Comparison of ENCODE assay signal across 23 cellular contexts in genomic region chr11:119180729-119181676, GRCh38. TPM values are rescaled to one million over a fixed set of nuclear protein-coding genes. Genes with fewer than 3 reads are reported as not detected.
DNase-seq lines count a peak whose midpoint lies in the region; ATAC-seq and TF ChIP-seq lines count a peak whose summit lies in the region.
"Had no signal": no experiment of that assay in that cellular context is flagged by ENCODE, and none has a peak within 500 bp of the region (broad histone marks: within the 10 kb centered on the region; RNA-seq: fewer than 3 reads in every experiment).

No MANE protein-coding gene starts in this region.

- no peaks in the 10 kb centered on the region for H3K4me1 ChIP-seq in HEK293 (ENCODE audit: control insufficient read depth, insufficient read depth, low read length)
- peaks cover 5 to 10% of the 10 kb centered on the region in 2 donors for H3K4me1 ChIP-seq in neuronal stem cell (ENCODE audit: control insufficient read depth in 2 of 2, insufficient read depth in 1 of 2, low read depth in 1 of 2, low read length in 2 of 2)
- no peaks in the 10 kb centered on the region for H3K4me1 ChIP-seq in GM23248 (ENCODE audit: insufficient read depth)
- H3K4me1 ChIP-seq: SJCRH30 had no signal

- no peaks in the 10 kb centered on the region for H3K79me2 ChIP-seq in GM23248 (ENCODE audit: insufficient read depth)

- H3K4me3 Mint-ChIP-seq in WTC11 = no peak overlapping the region
- H3K4me3 Mint-ChIP-seq: CD4-positive, alpha-beta T cell; T-helper 17 cell had no signal

- H3K36me3 ChIP-seq in HEK293 (ENCODE audit: control insufficient read depth in 2 of 2, insufficient read depth in 1 of 2, low read length in 2 of 2) (peaks cover 0 to 46% of the 10 kb centered on the region in 2 experiments; a peak in 2 of 3 replicates), neuronal stem cell (replicated peaks in 1 of 2; ENCODE audit: control insufficient read depth in 2 of 2, insufficient read depth in 2 of 2, low read length in 2 of 2) (peaks cover 0 to 7% of the 10 kb centered on the region in 2 donors), GM23248 (ENCODE audit: low read depth) (no peaks in the 10 kb centered on the region)
- H3K36me3 ChIP-seq: SJCRH30 had no signal

- H3K14ac ChIP-seq in neuronal stem cell (ENCODE audit: low read length) = no peak overlapping the region

- H3K18ac ChIP-seq in neuronal stem cell (ENCODE audit: low read length) = no peak overlapping the region

- no peak overlapping the region for H2BK15ac ChIP-seq in neuronal stem cell (ENCODE audit: low read length)

- H2BK5ac ChIP-seq in neuronal stem cell (ENCODE audit: low read length) = no peak overlapping the region

- no CpG with 5 or more reads among the region's 6 CpGs for WGBS in neuronal stem cell (ENCODE audit: extremely low coverage in 2 of 2, insufficient read length in 2 of 2, insufficient replicate concordance in 1 of 2), 2 donors
- 81 to 84% methylated on average over 6 of the region's 6 CpGs for WGBS in GM23248 (ENCODE audit: low coverage in 1 of 2, low lambda C conversion rate in 2 of 2, missing lambda C conversion rate in 2 of 2), 2 experiments

- H3K27me3 Mint-ChIP-seq in WTC11 (ENCODE audit: low read depth) = no peaks in the 10 kb centered on the region; the same call in 1 of the 2 replicates
- H3K27me3 Mint-ChIP-seq: CD4-positive, alpha-beta T cell had no signal

- H3K79me1 ChIP-seq in neuronal stem cell (ENCODE audit: low read depth, low read length) = no peaks in the 10 kb centered on the region

- ATAC-seq in WTC11 (no peak), GM21526 (IDR thresholded peaks at IDR 0.05; ENCODE audit: low FRiP score, unreplicated experiment) (no peak)
- ATAC-seq: Right ventricle myocardium inferior, SK-N-SH treated with all-trans-retinoic acid at 6 μM for 48 hours, T-helper 17 cell had no signal

- H3K27ac ChIP-seq in HEK293 (ENCODE audit: extremely low read depth, low read depth, low read length) (no peak overlapping the region), neuronal stem cell (replicated peaks; ENCODE audit: low read length) (no peak overlapping the region), GM23248 (no peak overlapping the region)
- H3K27ac ChIP-seq: A549, PC-9, SJCRH30 had no signal

- no peak for TF ChIP-seq CTCF in HEK293 (tag by site-specific recombination; IDR thresholded peaks at IDR 0.05)
- no peak for TF ChIP-seq CTCF in WTC11 (IDR thresholded peaks at IDR 0.05)

- H2AK5ac ChIP-seq in neuronal stem cell (ENCODE audit: low read depth, low read length) = peak overlapping the region; percentile 19

- POLR2A ChIA-PET in HEK293 (lab: Yijun Ruan, JAX) (interaction anchor here (0.7 to 1.6 kb wide), 4 partner anchors 12 to 103 kb away, joined by 5 to 6 read pairs (median 5); partner anchors contain the start of gene NLRX1), WTC11 (lab: Charles Lee) (no interaction called here)

- H3K23ac ChIP-seq in neuronal stem cell (ENCODE audit: low read depth, low read length, poor library complexity) = no peak overlapping the region

- H3K9ac ChIP-seq in neuronal stem cell (ENCODE audit: low read depth, low read length, poor library complexity) (peak overlapping the region; percentile 34), GM23248 (no peak overlapping the region)
- H3K9ac ChIP-seq: BLaER1 treated with 17β-estradiol and CSF1 and Interleukin-3, amounts not matched to agents 10 nM and 100 nM had no signal

- DNase-seq in NCI-H748 (lab: John Stamatoyannopoulos, UW; ENCODE audit: unreplicated experiment) (peak; percentile 11), NCI-H748 treated with DMSO at 0.1 percent for 48 hours (lab: John Stamatoyannopoulos, UW) (no peak), WTC11 (ENCODE audit: low spot score) (no peak), neuronal stem cell (ENCODE audit: low spot score) (no peak), GM23248 (no peak)
- DNase-seq: Caco-2; CD4-positive, alpha-beta T cell; KG1; MG63; NCI-H446 treated with DMSO at 0.1 percent for 48 hours; NK-92 treated with Interleukin-12 subunit alpha and Interleukin-12 subunit beta, amount 100 ng/mL, for 24 hours; PC-9; SJCRH30; T-helper 17 cell had no signal

- no peaks in the 10 kb centered on the region for H3F3A ChIP-seq in GM23248 (ENCODE audit: insufficient read depth)

- no peaks in the 10 kb centered on the region for H3K9me3 Mint-ChIP-seq in WTC11
- H3K9me3 Mint-ChIP-seq: CD4-positive, alpha-beta T cell had no signal

- peaks cover 3% of the 10 kb centered on the region; the same call in 1 of the 2 replicates for H3K36me3 Mint-ChIP-seq in WTC11

- no peak overlapping the region for H2BK12ac ChIP-seq in neuronal stem cell (ENCODE audit: low read length)

- no peak overlapping the region for H4K8ac ChIP-seq in neuronal stem cell (ENCODE audit: low read depth, low read length)

- no peak overlapping the region for H3K4me2 ChIP-seq in neuronal stem cell (ENCODE audit: insufficient read depth, low read length, poor library complexity, severe bottlenecking)
- no peak overlapping the region for H3K4me2 ChIP-seq in GM23248 (ENCODE audit: unreplicated experiment)
- H3K4me2 ChIP-seq: A549, PC-9 had no signal

- no peak overlapping the region for H3K4ac ChIP-seq in neuronal stem cell (ENCODE audit: low read length)

- no peak overlapping the region for H3K27ac Mint-ChIP-seq in WTC11
- H3K27ac Mint-ChIP-seq: CD4-positive, alpha-beta T cell; T-helper 17 cell had no signal

- no peak overlapping the region for H2BK120ac ChIP-seq in neuronal stem cell (ENCODE audit: low read depth, low read length)

- no peaks in the 10 kb centered on the region for H3K9me2 ChIP-seq in GM23248 (ENCODE audit: insufficient read depth)

- H3K9me3 ChIP-seq in HEK293 (ENCODE audit: control insufficient read depth, insufficient read depth, low read depth, low read length) = no peaks in the 10 kb centered on the region
- no peaks in the 10 kb centered on the region for H3K9me3 ChIP-seq in neuronal stem cell (replicated peaks in 1 of 2; ENCODE audit: control insufficient read depth in 2 of 2, insufficient read depth in 1 of 2, low read depth in 1 of 2, low read length in 2 of 2)
- no peaks in the 10 kb centered on the region for H3K9me3 ChIP-seq in GM23248 (ENCODE audit: low read depth)
- H3K9me3 ChIP-seq: A549; BLaER1 treated with 17β-estradiol and CSF1 and Interleukin-3, amounts not matched to agents 10 nM and 100 nM; Caco-2; MG63; SJCRH30 had no signal

- no peak overlapping the region for H3K4me3 ChIP-seq in HEK293 (ENCODE audit: low read depth, low read length)
- no peak overlapping the region for H3K4me3 ChIP-seq in neuronal stem cell (ENCODE audit: low read length in 2 of 2)
- no peak overlapping the region for H3K4me3 ChIP-seq in GM23248
- H3K4me3 ChIP-seq: A549; BLaER1 treated with 17β-estradiol and CSF1 and Interleukin-3, amounts not matched to agents 10 nM and 100 nM; MG63; PC-9; SJCRH30 had no signal

- H4K91ac ChIP-seq in neuronal stem cell (ENCODE audit: low read depth, low read length, poor library complexity) = no peak overlapping the region

- CTCF ChIA-PET in HEK293 (lab: Yijun Ruan, JAX) = interaction anchor here (0.6 to 1.9 kb wide), 3 partner anchors 16 to 25 kb away, joined by 4 to 8 read pairs (median 4); partner anchors contain the start of gene CBL
- CTCF ChIA-PET in WTC11 (lab: Charles Lee) = interaction anchor here (0.6 to 1.2 kb wide), 4 partner anchors 12 to 785 kb away, joined by 3 to 4 read pairs (median 3); partner anchors contain the start of gene NLRX1

- in situ Hi-C loops in GM23248 (cut with MboI) = no loop called here

- no peaks in the 10 kb centered on the region for H3K4me1 Mint-ChIP-seq in WTC11

- H4K20me1 ChIP-seq in GM23248 (ENCODE audit: insufficient read depth) = no peaks in the 10 kb centered on the region

- H3K27me3 ChIP-seq in neuronal stem cell (ENCODE audit: control insufficient read depth in 3 of 3, insufficient read depth in 3 of 3, low read depth in 1 of 3, low read length in 3 of 3) = peaks cover 0 to 16% (median 0%) of the 10 kb centered on the region in 3 experiments
- no peaks in the 10 kb centered on the region for H3K27me3 ChIP-seq in GM23248 (replicated peaks; ENCODE audit: insufficient read depth)
- H3K27me3 ChIP-seq: BLaER1 treated with 17β-estradiol and CSF1 and Interleukin-3, amounts not matched to agents 10 nM and 100 nM; MG63; SJCRH30 had no signal

- H2AFZ ChIP-seq in neuronal stem cell (ENCODE audit: low read length) = no peak overlapping the region
- H2AFZ ChIP-seq in GM23248 = no peak overlapping the region
- H2AFZ ChIP-seq: PC-9 had no signal

TF ChIP-seq in HEK293, 187 proteins besides CTCF, POLR2A, EP300 and RAD21 (continues in another document):
- 0 out of 2 replicates have a peak, but pooled peaks have one; percentile 38 for TF ChIP-seq SCRT1 (tag by site-specific recombination; IDR thresholded peaks at IDR 0.05; ENCODE audit: borderline replicate concordance)
- TF ChIP-seq OSR2 (tag by site-specific recombination; IDR thresholded peaks at IDR 0.05) = no peak

RNA-seq across cellular contexts. Expression of gene NHERF4, which starts 4.3 kb away (rescaled TPM):
- total RNA-seq in WTC11 (2021) = 0.32 to 0.59 TPM in 2 of 3 replicates, not detected in the other
- not detected for polyA plus RNA-seq in neuronal stem cell (2013, experiment 1 of 2)
- 0.08 TPM for polyA plus RNA-seq in neuronal stem cell (2013, experiment 2 of 2)
- not detected in 2 replicates for total RNA-seq in GM23248 (2014; rRNA removed; shearing (Covaris generic))
- not detected in 2 replicates for polyA plus RNA-seq in GM23248 (2016; fragmentation: Nextera tagmentation; extraction: Ambion mirVana)
- total RNA-seq: H4, HT1080, PC-9, Right ventricle myocardium inferior, RPMI7951, SJCRH30 had no signal

RNA-seq across cellular contexts. Expression of gene NLRX1, which starts 12.5 kb away (rescaled TPM):
- total RNA-seq in WTC11 (2021) = 19.9 to 23.2 TPM (median 20.8 TPM) in 3 replicates
- polyA plus RNA-seq in neuronal stem cell (2013, experiment 1 of 2) = 13.2 TPM
- 12.7 TPM for polyA plus RNA-seq in neuronal stem cell (2013, experiment 2 of 2)
- total RNA-seq in GM23248 (2014; rRNA removed; shearing (Covaris generic)) = 19.7 and 28.0 TPM in 2 replicates
- 13.4 and 13.8 TPM in 2 replicates for polyA plus RNA-seq in GM23248 (2016; fragmentation: Nextera tagmentation; extraction: Ambion mirVana)

RNA-seq across cellular contexts. Expression of gene CBL, which starts 25.1 kb away (rescaled TPM):
- total RNA-seq in WTC11 (2021) = 45.6 to 47.9 TPM (median 46.7 TPM) in 3 replicates
- 10.7 TPM for polyA plus RNA-seq in neuronal stem cell (2013, experiment 1 of 2)
- polyA plus RNA-seq in neuronal stem cell (2013, experiment 2 of 2) = 11.0 TPM
- total RNA-seq in GM23248 (2014; rRNA removed; shearing (Covaris generic)) = 7.8 and 8.6 TPM in 2 replicates
- polyA plus RNA-seq in GM23248 (2016; fragmentation: Nextera tagmentation; extraction: Ambion mirVana) = 5.0 and 5.8 TPM in 2 replicates

RNA-seq across cellular contexts. Expression of gene ABCG4, which starts 32.2 kb away (rescaled TPM):
- 1.9 to 4.4 TPM (median 2.1 TPM) in 3 replicates for total RNA-seq in WTC11 (2021)
- polyA plus RNA-seq in neuronal stem cell (2013, experiment 1 of 2) = 0.31 TPM
- 0.36 TPM for polyA plus RNA-seq in neuronal stem cell (2013, experiment 2 of 2)
- total RNA-seq in GM23248 (2014; rRNA removed; shearing (Covaris generic)) = not detected in 2 replicates
- polyA plus RNA-seq in GM23248 (2016; fragmentation: Nextera tagmentation; extraction: Ambion mirVana) = 0.06 and 0.14 TPM in 2 replicates
- total RNA-seq: HT1080, T-helper 17 cell had no signal

RNA-seq across cellular contexts. Expression of gene HINFP, which starts 59.6 kb away (rescaled TPM):
- total RNA-seq in WTC11 (2021) = 34.0 to 37.1 TPM (median 35.4 TPM) in 3 replicates
- polyA plus RNA-seq in neuronal stem cell (2013, experiment 1 of 2) = 22.9 TPM
- 22.7 TPM for polyA plus RNA-seq in neuronal stem cell (2013, experiment 2 of 2)
- 24.9 and 31.8 TPM in 2 replicates for total RNA-seq in GM23248 (2014; rRNA removed; shearing (Covaris generic))
- polyA plus RNA-seq in GM23248 (2016; fragmentation: Nextera tagmentation; extraction: Ambion mirVana) = 8.3 and 9.1 TPM in 2 replicates
